8 cellular contexts compared by ENCODE assay signal in the genomic region with DNA sequence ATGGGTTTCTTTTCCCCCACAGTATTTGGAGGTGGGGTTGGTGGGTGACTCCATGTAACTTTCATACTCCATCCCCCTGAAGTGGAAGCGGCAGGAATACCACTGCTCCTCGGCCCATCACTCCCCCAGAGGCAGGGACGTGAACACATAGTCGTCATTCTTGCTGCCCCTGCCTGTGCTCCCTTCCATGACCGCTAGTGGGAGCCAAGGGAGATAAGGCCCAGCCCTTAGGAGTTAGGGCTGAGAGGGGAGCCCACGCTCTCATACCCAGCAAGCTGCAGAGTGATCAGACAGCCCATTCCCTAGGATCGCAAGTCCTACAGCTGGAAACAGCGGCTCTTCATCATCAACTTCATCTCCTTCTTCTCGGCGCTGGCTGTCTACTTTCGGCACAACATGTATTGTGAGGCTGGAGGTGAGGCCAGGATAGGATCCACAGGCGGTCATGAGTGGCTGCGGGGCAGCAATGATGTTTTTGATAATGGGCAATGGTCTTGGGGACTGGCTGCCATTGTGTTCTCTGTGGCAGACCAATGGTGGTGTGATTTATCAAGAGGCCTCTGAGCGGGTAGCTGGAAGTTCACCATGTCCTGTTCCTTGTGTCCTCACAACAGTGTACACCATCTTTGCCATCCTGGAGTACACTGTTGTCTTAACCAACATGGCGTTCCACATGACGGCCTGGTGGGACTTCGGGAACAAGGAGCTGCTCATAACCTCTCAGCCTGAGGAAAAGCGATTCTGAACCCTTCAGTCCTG. TPM values are rescaled to one million over a fixed set of nuclear protein-coding genes. Genes with fewer than 3 reads are reported as not detected.
DNase-seq lines count a peak whose midpoint lies in the region; ATAC-seq and TF ChIP-seq lines count a peak whose summit lies in the region.

No MANE protein-coding gene starts in this region.

- H3K4me3 Mint-ChIP-seq in stimulated activated naive B cell treated with anti-CD40 and anti-IgM and Interleukin-4, amounts not matched to agents 10 μg/mL and 1 μg/mL and 100 μg/mL, for 72 hours: no peak overlapping the region

- H2BK5ac ChIP-seq in mesenchymal stem cell (ENCODE audit: low read depth, low read length, poor library complexity, severe bottlenecking): no peak overlapping the region

- H3K27me3 Mint-ChIP-seq in stimulated activated naive B cell treated with anti-CD40 and anti-IgM and Interleukin-4, amounts not matched to agents 10 μg/mL and 1 μg/mL and 100 μg/mL, for 72 hours: no peaks in the 10 kb centered on the region

- H2AFZ ChIP-seq in mesenchymal stem cell (ENCODE audit: low read depth, low read length): no peak overlapping the region

- peaks cover 5% of the 10 kb centered on the region for H3K4me1 ChIP-seq in mesenchymal stem cell (ENCODE audit: control insufficient read depth, insufficient read depth, low read depth, low read length)

- no peaks in the 10 kb centered on the region for H3K9me3 ChIP-seq in mesenchymal stem cell (ENCODE audit: control insufficient read depth, low read length)

- H3K9me3 Mint-ChIP-seq in stimulated activated naive B cell treated with anti-CD40 and anti-IgM and Interleukin-4, amounts not matched to agents 10 μg/mL and 1 μg/mL and 100 μg/mL, for 72 hours: no peaks in the 10 kb centered on the region

- no peaks in the 10 kb centered on the region for H3K27me3 ChIP-seq in mesenchymal stem cell (ENCODE audit: control insufficient read depth in 1 of 2, insufficient read depth in 1 of 2, low read length in 2 of 2)

- H3K79me1 ChIP-seq in mesenchymal stem cell (replicated peaks; ENCODE audit: low read length, poor library complexity, severe bottlenecking): peaks cover 16% of the 10 kb centered on the region

- no peak overlapping the region for H2BK120ac ChIP-seq in mesenchymal stem cell (ENCODE audit: low read depth, low read length)

- TF ChIP-seq CTCF in choroid plexus epithelial cell (conservative IDR thresholded peaks at IDR 0.05; ENCODE audit: low read depth, low read length): peak; percentile 76

- no peak overlapping the region for H2AK5ac ChIP-seq in mesenchymal stem cell (ENCODE audit: low read length, severe bottlenecking)

- H3K4ac ChIP-seq in mesenchymal stem cell (ENCODE audit: low read depth in 1 of 2, low read length in 2 of 2): no peak overlapping the region

- H3K27ac Mint-ChIP-seq in stimulated activated naive B cell treated with anti-CD40 and anti-IgM and Interleukin-4, amounts not matched to agents 10 μg/mL and 1 μg/mL and 100 μg/mL, for 72 hours: peak overlapping the region; percentile 86

- peaks cover 37 to 50% of the 10 kb centered on the region in 2 donors for H3K4me1 Mint-ChIP-seq in stimulated activated naive B cell treated with anti-CD40 and anti-IgM and Interleukin-4, amounts not matched to agents 10 μg/mL and 1 μg/mL and 100 μg/mL, for 72 hours

- no peak overlapping the region for H4K8ac ChIP-seq in mesenchymal stem cell (ENCODE audit: low read length)

- no peak overlapping the region for H2BK12ac ChIP-seq in mesenchymal stem cell (ENCODE audit: low read length in 2 of 2)

- peak; percentile 80 for ATAC-seq in GM21723 (IDR thresholded peaks at IDR 0.05; ENCODE audit: unreplicated experiment)
- peak; percentile 82 to 84 for ATAC-seq in stimulated activated naive B cell treated with anti-CD40 and anti-IgM and Interleukin-4, amounts not matched to agents 10 μg/mL and 1 μg/mL and 100 μg/mL, for 72 hours (replicated peaks)

- WGBS in mesenchymal stem cell: 73% methylated on average over 18 of the region's 18 CpGs

- H3K4me2 ChIP-seq in mesenchymal stem cell (ENCODE audit: low read length, poor library complexity, severe bottlenecking): no peak overlapping the region

- no peak overlapping the region for H3K27ac ChIP-seq in mesenchymal stem cell (ENCODE audit: low read length, poor library complexity, severe bottlenecking)

- H3K14ac ChIP-seq in mesenchymal stem cell (ENCODE audit: low read length in 2 of 2): no peak overlapping the region

- DNase-seq in GM03348 (ENCODE audit: low spot score) (peak; percentile 41), LHCN-M2 (ENCODE audit: low read depth) (peak; percentile 32), choroid plexus epithelial cell (ENCODE audit: low read depth) (peak; percentile 62), mesenchymal stem cell (peak; percentile 56), cerebellar nuclear complex (lab: John Stamatoyannopoulos, UW) (no peak)
- peak; percentile 78 for DNase-seq in activated CD4-positive, CD25-positive, alpha-beta regulatory T cell treated with anti-CD3 and anti-CD28 coated beads, Interleukin-2, amount 50 U/mL, for 72 hours
- DNase-seq in stimulated activated naive B cell treated with anti-CD40 and anti-IgM and Interleukin-4, amounts not matched to agents 10 μg/mL and 1 μg/mL and 100 μg/mL, for 72 hours: peak; percentile 44

- H3K36me3 ChIP-seq in mesenchymal stem cell (ENCODE audit: control insufficient read depth in 1 of 2, insufficient read depth in 2 of 2, low read depth in 1 of 2, low read length in 2 of 2): peaks cover 51 to 58% of the 10 kb centered on the region in 2 experiments

- H3K36me3 Mint-ChIP-seq in stimulated activated naive B cell treated with anti-CD40 and anti-IgM and Interleukin-4, amounts not matched to agents 10 μg/mL and 1 μg/mL and 100 μg/mL, for 72 hours: peaks cover 44 to 48% of the 10 kb centered on the region in 2 donors

- H3K18ac ChIP-seq in mesenchymal stem cell (ENCODE audit: low read depth in 1 of 2, low read length in 2 of 2): no peak overlapping the region

- no peak overlapping the region for H4K91ac ChIP-seq in mesenchymal stem cell (ENCODE audit: low read length)

- no peak overlapping the region for H3K4me3 ChIP-seq in choroid plexus epithelial cell (ENCODE audit: low read depth, low read length)
- H3K4me3 ChIP-seq in mesenchymal stem cell (ENCODE audit: insufficient read depth in 1 of 2, low read depth in 1 of 2, low read length in 2 of 2): no peak overlapping the region

- H3K9ac ChIP-seq in mesenchymal stem cell (ENCODE audit: low read length): no peak overlapping the region

- no peak overlapping the region for H2BK15ac ChIP-seq in mesenchymal stem cell (ENCODE audit: low read depth, poor library complexity, severe bottlenecking)

- no peak overlapping the region for H3K23ac ChIP-seq in mesenchymal stem cell (ENCODE audit: low read length in 2 of 2)

RNA-seq across cellular contexts. Expression of a gene that starts 15.9 kb away (rescaled TPM):
- 36.5 and 38.3 TPM in 2 replicates for total RNA-seq in LHCN-M2 (2014; rRNA removed)
- polyA plus RNA-seq in LHCN-M2 (2012): 84.8 TPM
- polyA plus RNA-seq in mesenchymal stem cell (2013, experiment 1 of 2): 77.1 TPM
- polyA plus RNA-seq in mesenchymal stem cell (2013, experiment 2 of 2): 76.9 TPM

RNA-seq across cellular contexts. Expression of a gene that starts 16.5 kb away (rescaled TPM):
- 13.7 and 18.5 TPM in 2 replicates for total RNA-seq in LHCN-M2 (2014; rRNA removed)
- polyA plus RNA-seq in LHCN-M2 (2012): 16.0 TPM
- polyA plus RNA-seq in mesenchymal stem cell (2013, experiment 1 of 2): 16.4 TPM
- polyA plus RNA-seq in mesenchymal stem cell (2013, experiment 2 of 2): 15.1 TPM

RNA-seq across cellular contexts. Expression of a gene that starts 27.5 kb away (rescaled TPM):
- 121 and 126 TPM in 2 replicates for total RNA-seq in LHCN-M2 (2014; rRNA removed)
- polyA plus RNA-seq in LHCN-M2 (2012): 35.4 TPM
- polyA plus RNA-seq in mesenchymal stem cell (2013, experiment 1 of 2): 39.3 TPM
- polyA plus RNA-seq in mesenchymal stem cell (2013, experiment 2 of 2): 37.2 TPM

RNA-seq across cellular contexts. Expression of a gene that starts 30.6 kb away (rescaled TPM):
- 23.3 and 25.0 TPM in 2 replicates for total RNA-seq in LHCN-M2 (2014; rRNA removed)
- polyA plus RNA-seq in LHCN-M2 (2012): 23.7 TPM
- polyA plus RNA-seq in mesenchymal stem cell (2013, experiment 1 of 2): 37.2 TPM
- polyA plus RNA-seq in mesenchymal stem cell (2013, experiment 2 of 2): 35.2 TPM

Comparison
In these comparisons a context has a peak if more than half of its experiments do, and no peak if none do; other contexts are left out.
1. DNase-seq: peak in GM03348 (single experiment), LHCN-M2 (single experiment), activated CD4-positive, CD25-positive, alpha-beta regulatory T cell treated with anti-CD3 and anti-CD28 coated beads, Interleukin-2, amount 50 U/mL, for 72 hours (single experiment), choroid plexus epithelial cell (single experiment), mesenchymal stem cell (single experiment) and stimulated activated naive B cell treated with anti-CD40 and anti-IgM and Interleukin-4, amounts not matched to agents 10 μg/mL and 1 μg/mL and 100 μg/mL, for 72 hours (single experiment); none in cerebellar nuclear complex (0 of 2).